15 cellular contexts compared by ENCODE assay signal in genomic region chr11:121437018-121437685, GRCh38. TPM values are rescaled to one million over a fixed set of nuclear protein-coding genes. Genes with fewer than 3 reads are reported as not detected.
DNase-seq lines count a peak whose midpoint lies in the region; ATAC-seq and TF ChIP-seq lines count a peak whose summit lies in the region.
"Had no signal": no experiment of that assay in that cellular context is flagged by ENCODE, and none has a peak within 500 bp of the region (broad histone marks: within the 10 kb centered on the region; RNA-seq: fewer than 3 reads in every experiment).

No MANE protein-coding gene starts in this region.

- no peaks in the 10 kb centered on the region for H3K36me3 ChIP-seq in suprapubic skin
- H3K36me3 ChIP-seq: thyroid gland, WERI-Rb-1 had no signal

- no peak for DNase-seq in activated T-cell treated with anti-CD3 and anti-CD28 coated beads, Interleukin-2, amount 50 U/mL, for 72 hours
- DNase-seq in activated T-cell treated with anti-CD3 and anti-CD28 coated beads for 4 hours: no peak
- DNase-seq in HL-60 (ENCODE audit: low read depth in 1 of 2, low spot score in 1 of 2): peak; percentile 60 to 77
- peak; percentile 67 for DNase-seq in choroid plexus epithelial cell (ENCODE audit: low read depth)
- DNase-seq in skeletal muscle cell (ENCODE audit: low read depth): peak; percentile 19
- no peak for DNase-seq in SHP77 (lab: John Stamatoyannopoulos, UW)
- DNase-seq in suprapubic skin (ENCODE audit: low spot score in 2 of 2): no peak
- DNase-seq in HUDEP-2 (lab: John Stamatoyannopoulos, UW; ENCODE audit: unreplicated experiment in 76 of 76): no peak
- DNase-seq: anterior cingulate cortex; immature natural killer cell; NCI-H2107; stimulated activated CD4-positive, alpha-beta T cell treated with anti-CD3 and anti-CD28 coated beads, Interleukin-15, amount 100 ng/mL, for 24 hours; thyroid gland; WERI-Rb-1 had no signal

- no peak for TF ChIP-seq POLR2A in suprapubic skin (IDR thresholded peaks at IDR 0.05)

- no peaks in the 10 kb centered on the region for H3K9me3 Mint-ChIP-seq in activated T-cell treated with anti-CD3 and anti-CD28 coated beads, Interleukin-2, amount 50 U/mL, for 72 hours
- H3K9me3 Mint-ChIP-seq: immature natural killer cell had no signal

- TF ChIP-seq CTCF in HL-60 (IDR thresholded peaks at IDR 0.05; ENCODE audit: insufficient read depth, low read length) (no peak), choroid plexus epithelial cell (conservative IDR thresholded peaks at IDR 0.05; ENCODE audit: low read depth, low read length) (no peak), suprapubic skin (IDR thresholded peaks at IDR 0.05) (no peak)

- H3K4me1 Mint-ChIP-seq in activated T-cell treated with anti-CD3 and anti-CD28 coated beads, Interleukin-2, amount 50 U/mL, for 72 hours (ENCODE audit: low read depth): peaks cover 50% of the 10 kb centered on the region

- H3K4me3 ChIP-seq in HL-60 (replicated peaks; ENCODE audit: insufficient read depth, low read length) (no peak overlapping the region), choroid plexus epithelial cell (ENCODE audit: low read depth, low read length) (no peak overlapping the region), skeletal muscle cell (ENCODE audit: low read depth, low read length) (no peak overlapping the region), suprapubic skin (no peak overlapping the region)
- H3K4me3 ChIP-seq: thyroid gland had no signal

- peak overlapping the region in 1 of 2 donors; percentile 71 for H3K4me3 Mint-ChIP-seq in activated T-cell treated with anti-CD3 and anti-CD28 coated beads, Interleukin-2, amount 50 U/mL, for 72 hours
- H3K4me3 Mint-ChIP-seq: immature natural killer cell had no signal

- ATAC-seq in activated T-cell treated with anti-CD3 and anti-CD28 coated beads, Interleukin-2, amount 50 U/mL, for 72 hours (replicated peaks in 1 of 2): peak; percentile 76 to 90

- H3K27ac Mint-ChIP-seq in activated T-cell treated with anti-CD3 and anti-CD28 coated beads, Interleukin-2, amount 50 U/mL, for 72 hours: peak overlapping the region; percentile 61
- H3K27ac Mint-ChIP-seq: immature natural killer cell had no signal

- peaks cover 11% of the 10 kb centered on the region for H3K4me1 ChIP-seq in suprapubic skin
- H3K4me1 ChIP-seq: parathyroid adenoma had no signal

- no peaks in the 10 kb centered on the region for H3K36me3 Mint-ChIP-seq in activated T-cell treated with anti-CD3 and anti-CD28 coated beads, Interleukin-2, amount 50 U/mL, for 72 hours (ENCODE audit: insufficient read depth in 2 of 2)

- no peaks in the 10 kb centered on the region for H3K27me3 Mint-ChIP-seq in activated T-cell treated with anti-CD3 and anti-CD28 coated beads, Interleukin-2, amount 50 U/mL, for 72 hours (ENCODE audit: low read depth)

- H3K27me3 ChIP-seq in HL-60 (ENCODE audit: insufficient read depth, poor library complexity, severe bottlenecking): no peaks in the 10 kb centered on the region
- H3K27me3 ChIP-seq in suprapubic skin: no peaks in the 10 kb centered on the region
- H3K27me3 ChIP-seq: thyroid gland had no signal

- H3K9me3 ChIP-seq in suprapubic skin: no peaks in the 10 kb centered on the region
- H3K9me3 ChIP-seq: thyroid gland had no signal

- H3K27ac ChIP-seq in HL-60 (replicated peaks) (peak overlapping the region; percentile 73), suprapubic skin (no peak overlapping the region)
- H3K27ac ChIP-seq: parathyroid adenoma, thyroid gland, WERI-Rb-1 had no signal

- no peak for TF ChIP-seq EP300 in suprapubic skin (IDR thresholded peaks at IDR 0.05)

RNA-seq across cellular contexts. Expression of gene SORL1, which starts 15.0 kb away (rescaled TPM):
- total RNA-seq in activated T-cell treated with anti-CD3 and anti-CD28 coated beads, Interleukin-2, amount 50 U/mL, for 72 hours: 10 to 100 TPM; 66.3 to 80.0 TPM
- 10 to 100 TPM; 12.1 to 42.8 (median 21.0) TPM for total RNA-seq in suprapubic skin

Comparison
In these comparisons a context has a peak if more than half of its experiments do, and no peak if none do; other contexts are left out.
1. DNase-seq: peak in HL-60 (2 of 2), choroid plexus epithelial cell (single experiment) and skeletal muscle cell (single experiment); none in activated T-cell treated with anti-CD3 and anti-CD28 coated beads, Interleukin-2, amount 50 U/mL, for 72 hours (0 of 2), activated T-cell treated with anti-CD3 and anti-CD28 coated beads for 4 hours (single experiment), SHP77 (0 of 2), suprapubic skin (0 of 2) and HUDEP-2 (0 of 76).